In the genomic region with DNA sequence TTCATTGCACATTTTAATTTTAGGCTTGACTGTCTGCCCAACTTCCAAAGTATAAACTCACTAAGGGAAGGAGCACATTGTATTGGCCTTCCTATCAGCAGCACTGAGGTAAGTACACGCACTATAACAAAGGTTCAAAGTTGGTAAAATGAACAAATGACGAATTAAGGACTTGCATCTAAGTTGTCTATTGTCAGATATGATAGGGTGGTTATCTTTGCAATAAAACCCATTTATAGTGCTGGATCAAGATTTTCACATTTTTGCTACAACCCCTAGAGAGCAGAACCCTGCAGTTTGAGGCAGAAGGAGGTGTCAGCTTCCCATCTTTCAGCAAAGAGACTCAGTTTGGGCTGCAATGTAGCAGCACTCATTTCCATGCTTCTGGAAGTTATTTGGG, we compare ENCODE assay signal across 1 cellular context.
TF ChIP-seq lines count a peak whose summit lies in the region.

No MANE protein-coding gene starts in this region.

TF ChIP-seq in HEK293, 187 proteins besides CTCF, POLR2A, EP300 and RAD21 (continued from another document):
- TF ChIP-seq, protein P1, sequence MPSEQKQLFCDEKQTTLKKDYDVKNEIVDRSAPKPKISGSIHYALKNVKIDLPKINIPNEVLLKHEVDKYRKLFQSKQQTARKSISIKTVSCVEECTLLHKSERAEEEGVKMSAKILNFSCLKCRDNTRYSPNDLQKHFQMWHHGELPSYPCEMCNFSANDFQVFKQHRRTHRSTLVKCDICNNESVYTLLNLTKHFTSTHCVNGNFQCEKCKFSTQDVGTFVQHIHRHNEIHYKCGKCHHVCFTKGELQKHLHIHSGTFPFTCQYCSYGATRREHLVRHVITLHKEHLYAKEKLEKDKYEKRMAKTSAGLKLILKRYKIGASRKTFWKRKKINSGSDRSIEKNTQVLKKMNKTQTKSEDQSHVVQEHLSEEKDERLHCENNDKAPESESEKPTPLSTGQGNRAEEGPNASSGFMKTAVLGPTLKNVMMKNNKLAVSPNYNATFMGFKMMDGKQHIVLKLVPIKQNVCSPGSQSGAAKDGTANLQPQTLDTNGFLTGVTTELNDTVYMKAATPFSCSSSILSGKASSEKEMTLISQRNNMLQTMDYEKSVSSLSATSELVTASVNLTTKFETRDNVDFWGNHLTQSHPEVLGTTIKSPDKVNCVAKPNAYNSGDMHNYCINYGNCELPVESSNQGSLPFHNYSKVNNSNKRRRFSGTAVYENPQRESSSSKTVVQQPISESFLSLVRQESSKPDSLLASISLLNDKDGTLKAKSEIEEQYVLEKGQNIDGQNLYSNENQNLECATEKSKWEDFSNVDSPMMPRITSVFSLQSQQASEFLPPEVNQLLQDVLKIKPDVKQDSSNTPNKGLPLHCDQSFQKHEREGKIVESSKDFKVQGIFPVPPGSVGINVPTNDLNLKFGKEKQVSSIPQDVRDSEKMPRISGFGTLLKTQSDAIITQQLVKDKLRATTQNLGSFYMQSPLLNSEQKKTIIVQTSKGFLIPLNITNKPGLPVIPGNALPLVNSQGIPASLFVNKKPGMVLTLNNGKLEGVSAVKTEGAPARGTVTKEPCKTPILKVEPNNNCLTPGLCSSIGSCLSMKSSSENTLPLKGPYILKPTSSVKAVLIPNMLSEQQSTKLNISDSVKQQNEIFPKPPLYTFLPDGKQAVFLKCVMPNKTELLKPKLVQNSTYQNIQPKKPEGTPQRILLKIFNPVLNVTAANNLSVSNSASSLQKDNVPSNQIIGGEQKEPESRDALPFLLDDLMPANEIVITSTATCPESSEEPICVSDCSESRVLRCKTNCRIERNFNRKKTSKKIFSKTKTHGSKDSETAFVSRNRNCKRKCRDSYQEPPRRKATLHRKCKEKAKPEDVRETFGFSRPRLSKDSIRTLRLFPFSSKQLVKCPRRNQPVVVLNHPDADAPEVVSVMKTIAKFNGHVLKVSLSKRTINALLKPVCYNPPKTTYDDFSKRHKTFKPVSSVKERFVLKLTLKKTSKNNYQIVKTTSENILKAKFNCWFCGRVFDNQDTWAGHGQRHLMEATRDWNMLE (tag by site-specific recombination; conservative IDR thresholded peaks at IDR 0.05; ENCODE audit: low read depth) = no peak
- no peak for TF ChIP-seq KLF9 (tag by site-specific recombination; IDR thresholded peaks at IDR 0.05; ENCODE audit: low read depth)
- 0 out of 2 replicates have a peak, but pooled peaks have one; percentile 11 for TF ChIP-seq FEZF1 (tag by site-specific recombination; IDR thresholded peaks at IDR 0.05)
- peak; percentile 100 for TF ChIP-seq ZBTB48 (tag by site-specific recombination; IDR thresholded peaks at IDR 0.05)
- TF ChIP-seq BCL11A (tag by site-specific recombination; IDR thresholded peaks at IDR 0.05; ENCODE audit: low read depth) = no peak
